19 cellular contexts compared by ENCODE assay signal in the genomic region with DNA sequence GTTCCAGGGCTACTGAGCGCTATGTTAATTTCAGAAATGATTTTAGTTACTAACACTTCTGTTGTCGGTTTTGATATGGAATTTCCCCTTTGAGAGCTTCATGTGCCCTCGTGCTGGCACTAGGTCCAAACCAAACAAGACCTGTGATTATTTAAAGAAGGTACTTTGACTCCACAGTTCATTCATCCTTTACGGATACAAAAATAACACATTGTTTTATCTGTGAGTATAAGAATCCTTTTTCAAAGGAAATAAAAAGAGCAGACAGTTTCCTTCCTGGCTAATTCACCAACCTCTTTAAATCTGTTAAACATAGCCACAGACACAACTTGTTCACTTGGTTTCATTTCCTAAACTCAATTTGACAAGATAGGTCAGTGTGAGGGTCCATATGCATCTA.
DNase-seq lines count a peak whose midpoint lies in the region; ATAC-seq, FAIRE-seq and TF ChIP-seq lines count a peak whose summit lies in the region.
"Had no signal": no experiment of that assay in that cellular context is flagged by ENCODE, and none has a peak within 500 bp of the region (broad histone marks: within the 10 kb centered on the region; RNA-seq: fewer than 3 reads in every experiment).

No MANE protein-coding gene starts in this region.

- no peak for ATAC-seq in activated CD8-positive, alpha-beta T cell treated with anti-CD3 and anti-CD28 coated beads for 36 hours
- ATAC-seq in left lobe of liver (peak; percentile 79), HG03460 (IDR thresholded peaks at IDR 0.05; ENCODE audit: unreplicated experiment) (no peak)
- ATAC-seq: Panc1 had no signal

- no peaks in the 10 kb centered on the region for H3K27me3 Mint-ChIP-seq in activated CD8-positive, alpha-beta T cell treated with anti-CD3 and anti-CD28 coated beads for 36 hours
- H3K27me3 Mint-ChIP-seq in HFFc6 (ENCODE audit: insufficient read depth), result no peaks in the 10 kb centered on the region
- H3K27me3 Mint-ChIP-seq: IgD-negative memory B cell had no signal

- intact Hi-C loops in activated CD8-positive, alpha-beta T cell treated with anti-CD3 and anti-CD28 coated beads for 36 hours (cut with micrococcal nuclease), result no loop called here

- peak; percentile 13 for FAIRE-seq in GM12891 (lab: Jason Lieb, UNC)
- FAIRE-seq: G401.6 had no signal

- peaks cover 4% of the 10 kb centered on the region for H3K9me3 Mint-ChIP-seq in activated CD8-positive, alpha-beta T cell treated with anti-CD3 and anti-CD28 coated beads for 36 hours
- H3K9me3 Mint-ChIP-seq in HFFc6, result no peaks in the 10 kb centered on the region

- CTCF ChIA-PET in activated CD8-positive, alpha-beta T cell treated with anti-CD3 and anti-CD28 coated beads for 36 hours (lab: Charles Lee), result no interaction called here

- TF ChIP-seq POLR2A in GM12891 (IDR thresholded peaks at IDR 0.05; ENCODE audit: low read depth, low read length), result no peak

- H3K27ac Mint-ChIP-seq in activated CD8-positive, alpha-beta T cell treated with anti-CD3 and anti-CD28 coated beads for 36 hours, result peak overlapping the region; percentile 28
- H3K27ac Mint-ChIP-seq in HFFc6, result no peak overlapping the region

- no peak overlapping the region for H3K4me3 Mint-ChIP-seq in activated CD8-positive, alpha-beta T cell treated with anti-CD3 and anti-CD28 coated beads for 36 hours
- H3K4me3 Mint-ChIP-seq in HFFc6, result no peak overlapping the region

- peaks cover 1% of the 10 kb centered on the region for H3K36me3 Mint-ChIP-seq in activated CD8-positive, alpha-beta T cell treated with anti-CD3 and anti-CD28 coated beads for 36 hours (ENCODE audit: low read depth)
- peaks cover 8% of the 10 kb centered on the region for H3K36me3 Mint-ChIP-seq in HFFc6 (ENCODE audit: low read depth)

- no peak for TF ChIP-seq CTCF in activated CD8-positive, alpha-beta T cell treated with anti-CD3 and anti-CD28 coated beads for 36 hours (IDR thresholded peaks at IDR 0.05)
- TF ChIP-seq CTCF in HFFc6 (IDR thresholded peaks at IDR 0.05), result no peak

- peaks cover 42% of the 10 kb centered on the region for H3K4me1 Mint-ChIP-seq in activated CD8-positive, alpha-beta T cell treated with anti-CD3 and anti-CD28 coated beads for 36 hours (ENCODE audit: low read depth)
- H3K4me1 Mint-ChIP-seq in HFFc6 (ENCODE audit: low read depth), result peaks cover 75% of the 10 kb centered on the region

- DNase-seq in GM12891 (ENCODE audit: insufficient read length, low spot score) (no peak), left lobe of liver (ENCODE audit: low spot score) (no peak), pons (ENCODE audit: low spot score) (peak; percentile 50), HFFc6 (no peak), middle frontal gyrus (ENCODE audit: extremely low spot score, low spot score) (no peak)
- DNase-seq in activated CD8-positive, alpha-beta T cell treated with anti-CD3 and anti-CD28 coated beads for 36 hours, result no peak
- DNase-seq: ACHN, DMS 273 treated with DMSO at 0.1 percent for 48 hours, Kasumi-1, MG63, NCI-H1092 treated with DMSO at 0.1 percent for 48 hours, NCI-H146, NCI-H2081 treated with DMSO at 0.1 percent for 48 hours, NCI-H446 treated with DMSO at 0.1 percent for 48 hours, NCI-H69 had no signal

- POLR2A ChIA-PET in activated CD8-positive, alpha-beta T cell treated with anti-CD3 and anti-CD28 coated beads for 36 hours (lab: Charles Lee), result no interaction called here

TF ChIP-seq in GM12891, 5 proteins besides CTCF, POLR2A, EP300 and RAD21:
- TF ChIP-seq PAX5 (IDR thresholded peaks at IDR 0.05; ENCODE audit: insufficient read depth, low read length, severe bottlenecking), result no peak
- TF ChIP-seq TAF1 (IDR thresholded peaks at IDR 0.05; ENCODE audit: low read depth, low read length), result no peak
- no peak for TF ChIP-seq POLR2AphosphoS5 (IDR thresholded peaks at IDR 0.05; ENCODE audit: low read depth, low read length)
- TF ChIP-seq SPI1 (IDR thresholded peaks at IDR 0.05; ENCODE audit: low read depth, low read length), result no peak
- no peak for TF ChIP-seq POU2F2 (IDR thresholded peaks at IDR 0.05; ENCODE audit: low read depth, low read length)
